In the genomic region with DNA sequence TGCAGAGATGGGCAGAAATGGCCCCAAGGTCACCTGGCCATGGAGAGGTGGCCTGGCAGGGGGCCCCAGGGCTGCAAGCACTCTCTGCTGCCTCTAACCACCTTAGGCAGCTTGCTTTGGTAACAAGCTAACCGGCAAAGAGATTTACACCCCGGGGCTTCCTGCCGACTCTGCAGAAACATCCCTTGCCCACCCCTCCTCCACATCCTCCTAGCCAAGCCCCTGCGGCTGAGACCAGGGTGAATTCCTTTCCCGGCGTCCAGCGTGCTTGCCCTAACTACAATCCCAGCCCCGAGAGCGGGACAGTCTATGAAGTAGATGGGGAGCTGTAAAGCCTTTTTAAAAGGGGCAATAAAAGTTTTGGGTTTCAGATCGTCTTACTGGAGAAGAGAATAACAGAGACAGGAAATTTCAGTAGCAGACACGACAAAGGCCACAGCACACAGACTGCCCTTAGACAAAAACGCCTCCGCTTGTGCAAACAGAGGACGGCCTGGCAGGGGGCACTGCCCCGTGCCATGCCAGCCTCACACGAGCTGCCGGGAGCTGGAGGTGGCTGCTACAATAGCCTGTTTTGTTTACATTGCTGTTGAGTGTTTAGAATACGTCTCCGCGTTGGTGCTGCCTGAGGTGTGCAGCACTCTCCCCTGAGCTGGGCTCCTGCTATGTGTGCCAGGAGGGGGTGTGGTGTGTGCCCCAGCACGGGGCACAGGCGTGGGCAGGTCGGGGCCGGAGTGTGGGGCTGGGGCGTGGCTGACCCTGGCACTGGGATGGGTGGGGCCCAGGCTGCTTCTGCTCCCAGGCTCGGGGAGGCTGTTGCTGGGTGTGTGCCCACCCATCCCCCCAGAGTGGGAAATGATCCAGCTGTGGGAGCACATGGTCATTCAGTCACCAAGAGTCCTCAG, we compare ENCODE assay signal across 9 cellular contexts. TPM values are rescaled to one million over a fixed set of nuclear protein-coding genes. Genes with fewer than 3 reads are reported as not detected.
DNase-seq lines count a peak whose midpoint lies in the region; ATAC-seq and TF ChIP-seq lines count a peak whose summit lies in the region.
"Had no signal": no experiment of that assay in that cellular context is flagged by ENCODE, and none has a peak within 500 bp of the region (broad histone marks: within the 10 kb centered on the region; RNA-seq: fewer than 3 reads in every experiment).

No MANE protein-coding gene starts in this region.

- H3K27ac ChIP-seq in SK-N-SH (ENCODE audit: low read depth in 2 of 2, low read length in 1 of 2) = peak overlapping the region in 1 of 2 experiments; percentile 62; a peak in 2 of 4 replicates
- peak overlapping the region; percentile 53 for H3K27ac ChIP-seq in endodermal cell (ENCODE audit: low read depth, low read length)

- peaks cover 8% of the 10 kb centered on the region for H3K4me1 Mint-ChIP-seq in endodermal cell
- H3K4me1 Mint-ChIP-seq in progenitor cell of endocrine pancreas (ENCODE audit: low read depth) = peaks cover 8% of the 10 kb centered on the region

- peak overlapping the region; percentile 44 for H3K27ac Mint-ChIP-seq in endodermal cell
- H3K27ac Mint-ChIP-seq in progenitor cell of endocrine pancreas = peak overlapping the region; percentile 16

- H3K9me3 Mint-ChIP-seq in endodermal cell (no peaks in the 10 kb centered on the region), progenitor cell of endocrine pancreas (ENCODE audit: low read depth) (no peaks in the 10 kb centered on the region)

- H4K20me1 ChIP-seq in SK-N-SH (ENCODE audit: insufficient read depth) = no peaks in the 10 kb centered on the region

- peak; percentile 67 for DNase-seq in SK-N-SH
- peak; percentile 97 for DNase-seq in NCI-H774 (lab: John Stamatoyannopoulos, UW)
- peak; percentile 91 for DNase-seq in endodermal cell
- no peak for DNase-seq in progenitor cell of endocrine pancreas (ENCODE audit: low spot score, unreplicated experiment)
- no peak for DNase-seq in OCI-M2 (lab: John Stamatoyannopoulos, UW; ENCODE audit: unreplicated experiment)

- CTCF ChIA-PET in SK-N-SH (lab: Yijun Ruan, JAX) = interaction anchor here (0.8 to 2.5 kb wide), 7 partner anchors 22 to 217 kb away, joined by 3 to 10 read pairs (median 3); partner anchors contain the start of gene ADAMTSL2

- H3K9ac ChIP-seq in SK-N-SH (no peak overlapping the region), endodermal cell (ENCODE audit: extremely low read depth, low read length, poor library complexity, severe bottlenecking) (no peak overlapping the region)

- no peaks in the 10 kb centered on the region for H3K9me3 ChIP-seq in SK-N-SH
- H3K9me3 ChIP-seq in endodermal cell (ENCODE audit: control insufficient read depth, low read length) = no peaks in the 10 kb centered on the region

- ATAC-seq in SK-N-SH treated with all-trans-retinoic acid at 6 μM for 48 hours = no peak
- no peak for ATAC-seq in HG02870 (IDR thresholded peaks at IDR 0.05; ENCODE audit: unreplicated experiment)
- ATAC-seq in HG03159 (IDR thresholded peaks at IDR 0.05; ENCODE audit: unreplicated experiment) = no peak

- POLR2A ChIA-PET in SK-N-SH (lab: Yijun Ruan, JAX) = interaction anchor here (0.8 to 1.7 kb wide), 3 partner anchors 19 to 30 kb away, joined by 3 to 6 read pairs (median 4); partner anchors contain the start of genes ADAMTSL2 and SLC2A6

- H3K27me3 Mint-ChIP-seq in endodermal cell (ENCODE audit: insufficient read depth) (no peaks in the 10 kb centered on the region), progenitor cell of endocrine pancreas (peaks cover 13% of the 10 kb centered on the region)

- TF ChIP-seq CTCF in SK-N-SH (IDR thresholded peaks at IDR 0.05) = no peak
- TF ChIP-seq CTCF in endodermal cell (conservative IDR thresholded peaks at IDR 0.05) = no peak
- TF ChIP-seq CTCF in progenitor cell of endocrine pancreas (IDR thresholded peaks at IDR 0.05; ENCODE audit: unreplicated experiment) = no peak

- H3K4me3 ChIP-seq in SK-N-SH (ENCODE audit: low read depth in 2 of 2, low read length in 1 of 2) (no peak overlapping the region), endodermal cell (ENCODE audit: low read length) (peak overlapping the region; percentile 56)

- 38% methylated on average over 16 of the region's 26 CpGs for WGBS in SK-N-SH (ENCODE audit: low lambda C conversion rate)
- 33 to 35% methylated on average over 3 to 26 of the region's 26 CpGs for WGBS in endodermal cell (ENCODE audit: insufficient coverage in 1 of 2, insufficient read length in 1 of 2), 2 experiments

- no peak for TF ChIP-seq RAD21 in SK-N-SH (IDR thresholded peaks at IDR 0.05; ENCODE audit: low read length)

- no peak for TF ChIP-seq EP300 in SK-N-SH (IDR thresholded peaks at IDR 0.05; ENCODE audit: borderline replicate concordance in 1 of 2, low read depth in 1 of 2, low read length in 1 of 2)

- no peak overlapping the region for H2AFZ ChIP-seq in SK-N-SH (ENCODE audit: low read depth)

- peaks cover 4% of the 10 kb centered on the region for H3F3A ChIP-seq in SK-N-SH (replicated peaks; ENCODE audit: insufficient read depth)

- H3K36me3 Mint-ChIP-seq in endodermal cell (ENCODE audit: low read depth) = no peaks in the 10 kb centered on the region
- H3K36me3 Mint-ChIP-seq in progenitor cell of endocrine pancreas (ENCODE audit: insufficient read depth) = no peaks in the 10 kb centered on the region

- H3K79me2 ChIP-seq in SK-N-SH (ENCODE audit: insufficient read depth) = no peaks in the 10 kb centered on the region

- no peak overlapping the region for H3K4me3 Mint-ChIP-seq in endodermal cell
- H3K4me3 Mint-ChIP-seq in progenitor cell of endocrine pancreas (ENCODE audit: low read depth) = no peak overlapping the region

- no peaks in the 10 kb centered on the region for H3K36me3 ChIP-seq in SK-N-SH (replicated peaks in 1 of 2; ENCODE audit: control insufficient read depth in 1 of 2, insufficient read depth in 2 of 2, low read length in 1 of 2)
- H3K36me3 ChIP-seq in endodermal cell (ENCODE audit: control insufficient read depth, insufficient read depth, low read length) = no peaks in the 10 kb centered on the region

- H3K4me2 ChIP-seq in SK-N-SH = no peak overlapping the region

- H3K27me3 ChIP-seq in SK-N-SH (ENCODE audit: insufficient read depth) (no peaks in the 10 kb centered on the region), endodermal cell (ENCODE audit: control insufficient read depth, insufficient read depth, low read length, poor library complexity, severe bottlenecking) (no peaks in the 10 kb centered on the region)

- no peaks in the 10 kb centered on the region for H3K9me2 ChIP-seq in SK-N-SH

- H3K4me1 ChIP-seq in SK-N-SH (ENCODE audit: control insufficient read depth in 1 of 2, insufficient read depth in 2 of 2, low read depth in 1 of 2, low read length in 1 of 2) (peaks cover 0 to 63% of the 10 kb centered on the region in 2 experiments; a peak in 2 of 4 replicates), endodermal cell (ENCODE audit: control insufficient read depth, insufficient read depth, low read length) (peaks cover 5% of the 10 kb centered on the region)

TF ChIP-seq in SK-N-SH, 30 proteins besides CTCF, POLR2A, EP300 and RAD21:
- TF ChIP-seq GABPA (IDR thresholded peaks at IDR 0.05; ENCODE audit: low read depth) (no peak), MXI1 (IDR thresholded peaks at IDR 0.05; ENCODE audit: low read depth, low read length) (0 out of 2 replicates have a peak, but pooled peaks have one; percentile 23)
TF ChIP-seq in SK-N-SH: peak in this region for 1.

TF ChIP-seq in SK-N-SH treated with all-trans-retinoic acid at 6 μM for 48 hours, 23 proteins besides CTCF, POLR2A, EP300 and RAD21:
- TF ChIP-seq CSDC2 (CRISPR knock-in tag; IDR thresholded peaks at IDR 0.05) (no peak), ZNF8 (CRISPR knock-in tag; IDR thresholded peaks at IDR 0.05) (no peak)

RNA-seq across cellular contexts. Expression of gene MYMK, which starts 15.3 kb away (rescaled TPM):
- polyA plus RNA-seq in SK-N-SH (2012; rRNA removed) = not detected in 2 replicates
- polyA plus RNA-seq in SK-N-SH (2012; cell fraction: cytosol; rRNA removed) = not detected in 2 replicates
- not detected in 2 replicates for polyA plus RNA-seq in SK-N-SH (2012; cell fraction: nucleus; rRNA removed)
- total RNA-seq in endodermal cell (not detected), progenitor cell of endocrine pancreas (not detected in 2 replicates)
- polyA plus RNA-seq in endodermal cell (2013, experiment 1 of 2) = not detected
- 0.50 TPM for polyA plus RNA-seq in endodermal cell (2013, experiment 2 of 2)
- total RNA-seq: NCI-H460 had no signal

RNA-seq across cellular contexts. Expression of gene ADAMTSL2, which starts 25.1 kb away (rescaled TPM):
- 0.21 and 0.31 TPM in 2 replicates for polyA plus RNA-seq in SK-N-SH (2012; rRNA removed)
- polyA plus RNA-seq in SK-N-SH (2012; cell fraction: cytosol; rRNA removed) = 0.08 and 0.28 TPM in 2 replicates
- polyA plus RNA-seq in SK-N-SH (2012; cell fraction: nucleus; rRNA removed) = 0.27 and 0.68 TPM in 2 replicates
- total RNA-seq in endodermal cell (under 1 TPM; 0.18 to 0.93 TPM), progenitor cell of endocrine pancreas (0.07 and 0.14 TPM in 2 replicates)
- 2.2 TPM for polyA plus RNA-seq in endodermal cell (2013, experiment 1 of 2)
- polyA plus RNA-seq in endodermal cell (2013, experiment 2 of 2) = 3.0 TPM
- total RNA-seq: NCI-H460 had no signal

RNA-seq across cellular contexts. Expression of gene SLC2A6, which starts 30.5 kb away (rescaled TPM):
- polyA plus RNA-seq in SK-N-SH (2012; rRNA removed) = 5.2 and 7.7 TPM in 2 replicates
- polyA plus RNA-seq in SK-N-SH (2012; cell fraction: cytosol; rRNA removed) = 2.2 and 4.1 TPM in 2 replicates
- polyA plus RNA-seq in SK-N-SH (2012; cell fraction: nucleus; rRNA removed) = 11.1 and 14.3 TPM in 2 replicates
- 10 to 100 TPM; 11.6 to 17.7 TPM for total RNA-seq in endodermal cell
- polyA plus RNA-seq in endodermal cell (2013, experiment 1 of 2) = 10.7 TPM
- polyA plus RNA-seq in endodermal cell (2013, experiment 2 of 2) = 10.5 TPM
- 4.7 and 5.2 TPM in 2 replicates for total RNA-seq in progenitor cell of endocrine pancreas

RNA-seq across cellular contexts. Expression of gene CACFD1, which starts 49.7 kb away (rescaled TPM):
- polyA plus RNA-seq in SK-N-SH (2012; rRNA removed) = 15.2 and 16.8 TPM in 2 replicates
- 5.8 and 10.5 TPM in 2 replicates for polyA plus RNA-seq in SK-N-SH (2012; cell fraction: cytosol; rRNA removed)
- 44.0 and 46.4 TPM in 2 replicates for polyA plus RNA-seq in SK-N-SH (2012; cell fraction: nucleus; rRNA removed)
- total RNA-seq in endodermal cell (10 to 100 TPM; 30.6 to 35.0 TPM), progenitor cell of endocrine pancreas (55.6 and 56.2 TPM in 2 replicates)
- polyA plus RNA-seq in endodermal cell (2013, experiment 1 of 2) = 26.8 TPM
- polyA plus RNA-seq in endodermal cell (2013, experiment 2 of 2) = 26.0 TPM

Comparison
In these comparisons a context has a peak if more than half of its experiments do, and no peak if none do; other contexts are left out.
1. DNase-seq: peak in SK-N-SH (single experiment), NCI-H774 (single experiment) and endodermal cell (single experiment); none in progenitor cell of endocrine pancreas (single experiment) and OCI-M2 (single experiment).